In genomic region chr1:208204779-208205178, GRCh38 we compare ENCODE assay signal across 12 cellular contexts. TPM values are rescaled to one million over a fixed set of nuclear protein-coding genes. Genes with fewer than 3 reads are reported as not detected.
DNase-seq lines count a peak whose midpoint lies in the region; ATAC-seq and TF ChIP-seq lines count a peak whose summit lies in the region.
"Had no signal": no experiment of that assay in that cellular context is flagged by ENCODE, and none has a peak within 500 bp of the region (broad histone marks: within the 10 kb centered on the region; RNA-seq: fewer than 3 reads in every experiment).

No MANE protein-coding gene starts in this region.

- H2AFZ ChIP-seq in mesenchymal stem cell (ENCODE audit: low read depth, low read length): no peak overlapping the region

- no peaks in the 10 kb centered on the region for H3K27me3 Mint-ChIP-seq in CD4-positive, alpha-beta T cell

- 100% methylated on average over 2 of the region's 2 CpGs for WGBS in mesenchymal stem cell
- WGBS in aorta, 2 donors: 58 to 66% methylated on average over 2 of the region's 2 CpGs

- intact Hi-C loops in Right ventricle myocardium superior (cut with DNase I) (no loop called here), cardiac septum (cut with DNase I) (loop anchor here (2.0 kb wide), 1 partner anchor 34 kb away; no protein-coding TSS in a partner anchor), aorta (cut with DNase I) (loop anchor here (1.0 to 5.0 kb wide), 3 partner anchors 20 to 33 kb away; no protein-coding TSS in a partner anchor)
- intact Hi-C loops in CD4-positive, alpha-beta T cell (cut with DNase I, micrococcal nuclease): no loop called here

- peak overlapping the region; percentile 15 for H2AK5ac ChIP-seq in mesenchymal stem cell (ENCODE audit: low read length, severe bottlenecking)

- H3K36me3 ChIP-seq in brain microvascular endothelial cell (replicated peaks) (no peaks in the 10 kb centered on the region), mesenchymal stem cell (ENCODE audit: control insufficient read depth in 1 of 2, insufficient read depth in 2 of 2, low read depth in 1 of 2, low read length in 2 of 2) (no peaks in the 10 kb centered on the region), aorta (ENCODE audit: control insufficient read depth in 1 of 2, insufficient read depth in 2 of 2, low read length in 1 of 2) (no peaks in the 10 kb centered on the region)

- H3K18ac ChIP-seq in mesenchymal stem cell (ENCODE audit: low read depth in 1 of 2, low read length in 2 of 2): peak overlapping the region; percentile 25 to 34

- H4K8ac ChIP-seq in mesenchymal stem cell (ENCODE audit: low read length): peak overlapping the region; percentile 50

- no peak overlapping the region for H3K4me3 Mint-ChIP-seq in CD4-positive, alpha-beta T cell
- H3K4me3 Mint-ChIP-seq: activated CD4-positive, alpha-beta memory T cell treated with anti-CD3 and anti-CD28 coated beads, Interleukin-2, amount 10 ng/mL, durations not matched to agents 7 days and 5 days; activated naive CD4-positive, alpha-beta T cell treated with anti-CD3 and anti-CD28 coated beads, Interleukin-2, amount 10 ng/mL, durations not matched to agents 7 days and 5 days had no signal

- no peak overlapping the region for H3K4me2 ChIP-seq in mesenchymal stem cell (ENCODE audit: low read length, poor library complexity, severe bottlenecking)

- no peak overlapping the region for H3K4ac ChIP-seq in mesenchymal stem cell (ENCODE audit: low read depth in 1 of 2, low read length in 2 of 2)

- H3K27ac Mint-ChIP-seq in CD4-positive, alpha-beta T cell: no peak overlapping the region
- H3K27ac Mint-ChIP-seq: activated CD4-positive, alpha-beta memory T cell treated with anti-CD3 and anti-CD28 coated beads, Interleukin-2, amount 10 ng/mL, durations not matched to agents 7 days and 5 days; activated naive CD4-positive, alpha-beta T cell treated with anti-CD3 and anti-CD28 coated beads, Interleukin-2, amount 10 ng/mL, durations not matched to agents 7 days and 5 days had no signal

- no peak overlapping the region for H2BK15ac ChIP-seq in mesenchymal stem cell (ENCODE audit: low read depth, poor library complexity, severe bottlenecking)

- H2BK12ac ChIP-seq in mesenchymal stem cell (ENCODE audit: low read length in 2 of 2): peak overlapping the region; percentile 12 to 75

- H3K4me3 ChIP-seq in brain microvascular endothelial cell (ENCODE audit: low read depth, low read length) (no peak overlapping the region), mesenchymal stem cell (ENCODE audit: insufficient read depth in 1 of 2, low read depth in 1 of 2, low read length in 2 of 2) (no peak overlapping the region), aorta (ENCODE audit: low read length in 2 of 2) (no peak overlapping the region)

- H3K27me3 ChIP-seq in brain microvascular endothelial cell (replicated peaks): no peaks in the 10 kb centered on the region
- H3K27me3 ChIP-seq in mesenchymal stem cell (ENCODE audit: control insufficient read depth in 1 of 2, insufficient read depth in 1 of 2, low read length in 2 of 2): no peaks in the 10 kb centered on the region
- no peaks in the 10 kb centered on the region for H3K27me3 ChIP-seq in aorta (ENCODE audit: control insufficient read depth in 1 of 2, insufficient read depth in 2 of 2, low read length in 1 of 2)
- no peaks in the 10 kb centered on the region for H3K27me3 ChIP-seq in CD4-positive, alpha-beta T cell (ENCODE audit: control insufficient read depth, insufficient read depth, low read length)

- H3K36me3 Mint-ChIP-seq in CD4-positive, alpha-beta T cell (ENCODE audit: low read depth): no peaks in the 10 kb centered on the region
- H3K36me3 Mint-ChIP-seq: activated naive CD4-positive, alpha-beta T cell treated with anti-CD3 and anti-CD28 coated beads, Interleukin-2, amount 10 ng/mL, durations not matched to agents 7 days and 5 days had no signal

- POLR2A ChIA-PET in CD4-positive, alpha-beta T cell (lab: Charles Lee): no interaction called here

- no peak overlapping the region for H3K14ac ChIP-seq in mesenchymal stem cell (ENCODE audit: low read length in 2 of 2)

- H3K9me3 Mint-ChIP-seq in CD4-positive, alpha-beta T cell: no peaks in the 10 kb centered on the region
- H3K9me3 Mint-ChIP-seq: activated CD4-positive, alpha-beta memory T cell treated with anti-CD3 and anti-CD28 coated beads, Interleukin-2, amount 10 ng/mL, durations not matched to agents 7 days and 5 days; activated naive CD4-positive, alpha-beta T cell treated with anti-CD3 and anti-CD28 coated beads, Interleukin-2, amount 10 ng/mL, durations not matched to agents 7 days and 5 days had no signal

- in situ Hi-C loops in brain microvascular endothelial cell (cut with HindIII; ENCODE audit: low pct_ligation_motif_present, low sequenced_read_pairs): no loop called here

- H3K4me1 Mint-ChIP-seq in CD4-positive, alpha-beta T cell (ENCODE audit: low read depth): no peaks in the 10 kb centered on the region
- H3K4me1 Mint-ChIP-seq: activated CD4-positive, alpha-beta memory T cell treated with anti-CD3 and anti-CD28 coated beads, Interleukin-2, amount 10 ng/mL, durations not matched to agents 7 days and 5 days; activated naive CD4-positive, alpha-beta T cell treated with anti-CD3 and anti-CD28 coated beads, Interleukin-2, amount 10 ng/mL, durations not matched to agents 7 days and 5 days had no signal

- no peak overlapping the region for H2BK5ac ChIP-seq in mesenchymal stem cell (ENCODE audit: low read depth, low read length, poor library complexity, severe bottlenecking)

- no peak overlapping the region for H3K23ac ChIP-seq in mesenchymal stem cell (ENCODE audit: low read length in 2 of 2)

- H3K27ac ChIP-seq in brain microvascular endothelial cell (peak overlapping the region; percentile 88), mesenchymal stem cell (ENCODE audit: low read length, poor library complexity, severe bottlenecking) (no peak overlapping the region), aorta (ENCODE audit: low read depth in 1 of 2, low read length in 2 of 2) (peak overlapping the region; percentile 29 to 68)
- H3K27ac ChIP-seq in CD4-positive, alpha-beta T cell (ENCODE audit: low read depth, low read length): no peak overlapping the region

- H3K9me3 ChIP-seq in mesenchymal stem cell (ENCODE audit: control insufficient read depth, low read length) (no peaks in the 10 kb centered on the region), aorta (ENCODE audit: control insufficient read depth, low read length) (no peaks in the 10 kb centered on the region)
- H3K9me3 ChIP-seq in CD4-positive, alpha-beta T cell (ENCODE audit: control insufficient read depth, low read length): no peaks in the 10 kb centered on the region

- CTCF ChIA-PET in CD4-positive, alpha-beta T cell (lab: Charles Lee): no interaction called here

- H3K9ac ChIP-seq in mesenchymal stem cell (ENCODE audit: low read length): no peak overlapping the region

- peaks cover 22% of the 10 kb centered on the region for H3K4me1 ChIP-seq in mesenchymal stem cell (ENCODE audit: control insufficient read depth, insufficient read depth, low read depth, low read length)
- peaks cover 2 to 12% of the 10 kb centered on the region in 2 donors for H3K4me1 ChIP-seq in aorta (ENCODE audit: control insufficient read depth in 1 of 2, insufficient read depth in 2 of 2, low read length in 2 of 2)

- peak overlapping the region; percentile 84 for H4K91ac ChIP-seq in mesenchymal stem cell (ENCODE audit: low read length)

- H2BK120ac ChIP-seq in mesenchymal stem cell (ENCODE audit: low read depth, low read length): peak overlapping the region; percentile 88

- no peaks in the 10 kb centered on the region for H3K79me1 ChIP-seq in mesenchymal stem cell (replicated peaks; ENCODE audit: low read length, poor library complexity, severe bottlenecking)

- DNase-seq in Right ventricle myocardium superior: no peak
- DNase-seq in cardiac septum (ENCODE audit: low spot score): no peak
- DNase-seq in brain microvascular endothelial cell: no peak
- no peak for DNase-seq in mesenchymal stem cell
- no peak for DNase-seq in aorta
- no peak for DNase-seq in GF-D8 (lab: John Stamatoyannopoulos, UW)
- no peak for DNase-seq in DMS153 treated with DMSO at 0.1 percent for 48 hours (lab: John Stamatoyannopoulos, UW; ENCODE audit: unreplicated experiment)
- no peak for DNase-seq in CD4-positive, alpha-beta T cell
- DNase-seq: activated CD4-positive, alpha-beta memory T cell treated with anti-CD3 and anti-CD28 coated beads, Interleukin-2, amount 10 ng/mL, durations not matched to agents 7 days and 5 days; activated naive CD4-positive, alpha-beta T cell treated with anti-CD3 and anti-CD28 coated beads, Interleukin-2, amount 10 ng/mL, durations not matched to agents 7 days and 5 days; GDM1; T-helper 1 cell had no signal

- peak; percentile 10 for ATAC-seq in Right ventricle myocardium superior (ENCODE audit: poor library complexity)
- no peak for ATAC-seq in aorta (ENCODE audit: low FRiP score)
- no peak for ATAC-seq in CD4-positive, alpha-beta T cell (ENCODE audit: poor library complexity)

- TF ChIP-seq CTCF in brain microvascular endothelial cell (IDR thresholded peaks at IDR 0.05; ENCODE audit: low read depth, low read length, missing control alignments): peak; percentile 24
- no peak for TF ChIP-seq CTCF in CD4-positive, alpha-beta T cell (IDR thresholded peaks at IDR 0.05)

RNA-seq across cellular contexts. Expression of gene PLXNA2, which starts 39.4 kb away (rescaled TPM):
- total RNA-seq in Right ventricle myocardium superior (14.4 TPM), cardiac septum (23.8 TPM), aorta (10 to 100 TPM; 33.3 to 37.3 TPM)
- polyA plus RNA-seq in mesenchymal stem cell (2013, experiment 1 of 2): 4.6 TPM
- 4.6 TPM for polyA plus RNA-seq in mesenchymal stem cell (2013, experiment 2 of 2)
- polyA plus RNA-seq in aorta: 10 to 100 TPM in 1 of 2 donors, 1 to 10 TPM in 1; 2.9 to 26.7 TPM
- total RNA-seq in CD4-positive, alpha-beta T cell: under 1 TPM; 0.75 to 0.77 TPM

Comparison
In these comparisons a context has a peak if more than half of its experiments do, and no peak if none do; other contexts are left out.
1. intact Hi-C loops: an anchor here in cardiac septum (2.0 kb wide) and aorta (1.0 to 5.0 kb wide); none called in Right ventricle myocardium superior and CD4-positive, alpha-beta T cell.
2. H3K27ac ChIP-seq: peak in brain microvascular endothelial cell (single experiment) and aorta (2 of 2); none in mesenchymal stem cell (single experiment) and CD4-positive, alpha-beta T cell (single experiment).